In the genomic region with DNA sequence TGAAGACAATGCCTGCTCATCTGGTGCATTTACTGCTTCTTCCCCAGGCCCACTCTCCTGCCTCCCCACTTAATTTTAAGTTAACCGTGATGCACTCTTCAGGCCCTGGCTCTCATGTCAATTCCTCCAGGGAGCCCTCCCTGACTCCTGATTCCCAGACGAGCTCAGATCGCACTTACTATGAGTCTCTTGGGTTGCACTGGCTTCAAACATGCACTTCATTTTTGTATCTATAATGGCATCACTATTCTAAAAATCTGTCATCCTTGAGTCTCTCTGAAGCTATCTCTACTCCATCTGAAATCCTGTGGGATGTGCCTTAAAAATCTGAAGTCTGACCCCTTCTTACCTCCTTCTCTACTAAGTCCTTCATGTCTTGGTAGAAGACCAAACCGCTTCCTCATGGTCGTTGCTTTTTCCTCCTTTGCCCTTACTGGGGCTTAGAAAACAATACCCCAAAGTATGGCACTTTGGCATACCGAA, we compare ENCODE assay signal across 10 cellular contexts. TPM values are rescaled to one million over a fixed set of nuclear protein-coding genes. Genes with fewer than 3 reads are reported as not detected.
DNase-seq lines count a peak whose midpoint lies in the region; ATAC-seq and TF ChIP-seq lines count a peak whose summit lies in the region.
"Had no signal": no experiment of that assay in that cellular context is flagged by ENCODE, and none has a peak within 500 bp of the region (broad histone marks: within the 10 kb centered on the region; RNA-seq: fewer than 3 reads in every experiment).

No MANE protein-coding gene starts in this region.

- H3K4me3 Mint-ChIP-seq in Caco-2 (ENCODE audit: unreplicated experiment) (peak overlapping the region; percentile 43), progenitor cell of endocrine pancreas (ENCODE audit: low read depth) (no peak overlapping the region)
- H3K4me3 Mint-ChIP-seq in effector memory CD8-positive, alpha-beta T cell = peak overlapping the region; percentile 81 to 83

- H3K36me3 Mint-ChIP-seq in Caco-2 (ENCODE audit: insufficient read depth, unreplicated experiment) (peaks cover 89% of the 10 kb centered on the region), progenitor cell of endocrine pancreas (ENCODE audit: insufficient read depth) (peaks cover 3% of the 10 kb centered on the region)
- peaks cover 38% of the 10 kb centered on the region for H3K36me3 Mint-ChIP-seq in effector memory CD8-positive, alpha-beta T cell (ENCODE audit: insufficient read depth)

- TF ChIP-seq CTCF in Caco-2 (IDR thresholded peaks at IDR 0.05; ENCODE audit: insufficient read depth in 1 of 2, low read depth in 1 of 2, low read length in 1 of 2, severe bottlenecking in 1 of 2, unreplicated experiment in 1 of 2) (no peak), PC-9 (conservative IDR thresholded peaks at IDR 0.05) (no peak), progenitor cell of endocrine pancreas (IDR thresholded peaks at IDR 0.05; ENCODE audit: unreplicated experiment) (no peak)

- no peak overlapping the region for H2AFZ ChIP-seq in PC-9

- CTCF ChIA-PET in Caco-2 (lab: Charles Lee) = interaction anchor here (1.0 to 7.1 kb wide), 16 partner anchors 9 to 100 kb away, joined by 3 to 394 read pairs (median 10); partner anchors contain the start of gene BCL2L1
- CTCF ChIA-PET in PC-9 (lab: Charles Lee) = interaction anchor here (0.6 to 3.6 kb wide), 8 partner anchors 28 to 202 kb away, joined by 3 to 112 read pairs (median 7); partner anchors contain the start of gene BCL2L1

- H3K4me1 ChIP-seq in Caco-2 = peaks cover 61% of the 10 kb centered on the region
- peaks cover 50% of the 10 kb centered on the region for H3K4me1 ChIP-seq in PC-9 (replicated peaks; ENCODE audit: insufficient read depth)

- intact Hi-C loops in Caco-2 (cut with micrococcal nuclease; ENCODE audit: unreplicated experiment) (loop anchor here (1.0 kb wide), 1 partner anchor 28 kb away; no protein-coding TSS in a partner anchor), PC-9 (cut with micrococcal nuclease; ENCODE audit: unreplicated experiment) (no loop called here)

- H3K27me3 Mint-ChIP-seq in Caco-2 (ENCODE audit: insufficient read depth, unreplicated experiment) = no peaks in the 10 kb centered on the region
- H3K27me3 Mint-ChIP-seq in effector memory CD8-positive, alpha-beta T cell = no peaks in the 10 kb centered on the region
- H3K27me3 Mint-ChIP-seq in progenitor cell of endocrine pancreas = no peaks in the 10 kb centered on the region

- no peaks in the 10 kb centered on the region for H3K9me2 ChIP-seq in PC-9 (ENCODE audit: insufficient read depth)

- H3K4me2 ChIP-seq in PC-9 = peak overlapping the region; percentile 67; the same call in 1 of the 2 replicates

- H3K27ac ChIP-seq in PC-9 = peak overlapping the region; percentile 30

- peaks cover 14% of the 10 kb centered on the region for H3K79me2 ChIP-seq in PC-9 (ENCODE audit: low read depth)

- H3F3A ChIP-seq in PC-9 (ENCODE audit: insufficient read depth, low read depth) = peaks cover 68% of the 10 kb centered on the region

- H3K4me3 ChIP-seq in Caco-2 (ENCODE audit: low read depth, low read length) (no peak overlapping the region), PC-9 (no peak overlapping the region; the same call in 1 of the 2 replicates)

- H3K27ac Mint-ChIP-seq in Caco-2 (ENCODE audit: unreplicated experiment) (peak overlapping the region; percentile 79), progenitor cell of endocrine pancreas (peak overlapping the region; percentile 74)
- H3K27ac Mint-ChIP-seq in effector memory CD8-positive, alpha-beta T cell = peak overlapping the region; percentile 87 to 88

- H4K20me1 ChIP-seq in PC-9 (ENCODE audit: insufficient read depth) = peaks cover 11% of the 10 kb centered on the region

- H3K9me3 ChIP-seq in Caco-2 (no peaks in the 10 kb centered on the region), PC-9 (ENCODE audit: insufficient read depth, low read depth) (no peaks in the 10 kb centered on the region)

- POLR2A ChIA-PET in Caco-2 (lab: Charles Lee) (interaction anchor here (0.6 to 3.4 kb wide), 12 partner anchors 16 to 61 kb away, joined by 3 to 68 read pairs (median 6); partner anchors contain the start of gene BCL2L1), PC-9 (lab: Charles Lee; ENCODE audit: unreplicated experiment) (interaction anchor here (0.5 to 1.0 kb wide), 3 partner anchors 53 to 892 kb away, joined by 3 to 8 read pairs (median 5); no protein-coding TSS in a partner anchor)

- H3K36me3 ChIP-seq in Caco-2 (ENCODE audit: control insufficient read depth, insufficient read depth, low read length) (peaks cover 14% of the 10 kb centered on the region), PC-9 (ENCODE audit: low read depth) (0 out of 2 replicates have a peak, but pooled peaks cover 5% of the 10 kb centered on the region)

- H3K27me3 ChIP-seq in Caco-2 (replicated peaks; ENCODE audit: control insufficient read depth, insufficient read depth, low read length) (no peaks in the 10 kb centered on the region), PC-9 (ENCODE audit: insufficient read depth, low read depth) (no peaks in the 10 kb centered on the region)

- H3K4me1 Mint-ChIP-seq in Caco-2 (ENCODE audit: low read depth, unreplicated experiment) (peaks cover 74% of the 10 kb centered on the region), progenitor cell of endocrine pancreas (ENCODE audit: low read depth) (peaks cover 35% of the 10 kb centered on the region)
- H3K4me1 Mint-ChIP-seq in effector memory CD8-positive, alpha-beta T cell (ENCODE audit: low read depth in 2 of 2) = peaks cover 43 to 53% of the 10 kb centered on the region in 2 donors

- BruUV-seq in Caco-2 (replicated peaks; lab: Mats Ljungman, UMichigan) (TSS peak; percentile 3), PC-9 (replicated peaks; lab: Mats Ljungman, UMichigan) (no TSS peak)

- DNase-seq in Caco-2 (no peak), PC-9 (no peak), progenitor cell of endocrine pancreas (ENCODE audit: low spot score, unreplicated experiment) (no peak), NCI-H1417 treated with DMSO at 0.1 percent for 48 hours (lab: John Stamatoyannopoulos, UW) (no peak), EL (no peak), AG20443 (ENCODE audit: low spot score) (no peak)
- DNase-seq in effector memory CD8-positive, alpha-beta T cell = no peak
- no peak for DNase-seq in activated CD4-positive, CD25-positive, alpha-beta regulatory T cell (lab: John Stamatoyannopoulos, UW)

- no peak for ATAC-seq in effector memory CD8-positive, alpha-beta T cell (replicated peaks)

- no peaks in the 10 kb centered on the region for H3K9me3 Mint-ChIP-seq in Caco-2 (ENCODE audit: unreplicated experiment)
- no peaks in the 10 kb centered on the region for H3K9me3 Mint-ChIP-seq in effector memory CD8-positive, alpha-beta T cell
- H3K9me3 Mint-ChIP-seq in progenitor cell of endocrine pancreas (ENCODE audit: low read depth) = no peaks in the 10 kb centered on the region

RNA-seq across cellular contexts. Expression of gene COX4I2, which starts 24.7 kb away (rescaled TPM):
- total RNA-seq in Caco-2 (2022) (not detected in 2 replicates), PC-9 (2021) (not detected in 2 replicates), progenitor cell of endocrine pancreas (not detected in 2 replicates)
- total RNA-seq: bronchial epithelial cell, SK-MEL-5 had no signal

RNA-seq across cellular contexts. Expression of gene ID1, which starts 57.3 kb away (rescaled TPM):
- total RNA-seq in Caco-2 (2022) = 157 and 163 TPM in 2 replicates
- 74.4 and 164 TPM in 2 replicates for total RNA-seq in PC-9 (2021)
- total RNA-seq in progenitor cell of endocrine pancreas = 322 and 326 TPM in 2 replicates
